ENCODE assay signal across 1 cellular context in the genomic region with DNA sequence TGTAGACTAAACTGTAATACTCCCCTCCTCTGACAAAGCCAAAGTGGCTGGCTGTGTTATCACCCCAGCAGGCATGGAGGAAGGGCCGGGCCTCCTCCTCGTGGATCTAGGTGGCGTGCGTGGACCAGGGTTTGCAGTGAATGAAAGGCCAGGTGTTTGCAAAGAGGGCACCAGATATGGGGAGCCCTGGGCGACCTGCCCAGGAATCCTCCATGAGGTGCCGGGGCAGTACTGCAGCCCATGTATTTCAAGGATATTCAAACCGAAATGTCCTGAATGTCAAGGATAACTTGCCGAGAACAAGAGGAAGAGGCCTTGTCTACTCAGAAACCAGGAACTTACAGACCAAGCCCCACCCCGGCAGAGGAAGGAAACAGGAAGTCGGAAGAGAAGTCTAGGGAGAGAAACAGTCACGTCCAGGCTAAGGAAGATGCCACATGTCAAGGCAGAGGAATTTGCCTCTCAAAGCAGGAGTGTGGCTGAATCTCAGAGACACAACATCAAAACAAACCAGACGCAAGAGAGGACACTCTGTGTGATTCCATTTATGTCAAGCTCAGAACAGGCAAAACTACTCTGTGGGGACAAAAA.
TF ChIP-seq lines count a peak whose summit lies in the region.

No MANE protein-coding gene starts in this region.

TF ChIP-seq in WTC11, 78 proteins besides CTCF, POLR2A, EP300 and RAD21 (continued from another document):
- TF ChIP-seq, protein P1, sequence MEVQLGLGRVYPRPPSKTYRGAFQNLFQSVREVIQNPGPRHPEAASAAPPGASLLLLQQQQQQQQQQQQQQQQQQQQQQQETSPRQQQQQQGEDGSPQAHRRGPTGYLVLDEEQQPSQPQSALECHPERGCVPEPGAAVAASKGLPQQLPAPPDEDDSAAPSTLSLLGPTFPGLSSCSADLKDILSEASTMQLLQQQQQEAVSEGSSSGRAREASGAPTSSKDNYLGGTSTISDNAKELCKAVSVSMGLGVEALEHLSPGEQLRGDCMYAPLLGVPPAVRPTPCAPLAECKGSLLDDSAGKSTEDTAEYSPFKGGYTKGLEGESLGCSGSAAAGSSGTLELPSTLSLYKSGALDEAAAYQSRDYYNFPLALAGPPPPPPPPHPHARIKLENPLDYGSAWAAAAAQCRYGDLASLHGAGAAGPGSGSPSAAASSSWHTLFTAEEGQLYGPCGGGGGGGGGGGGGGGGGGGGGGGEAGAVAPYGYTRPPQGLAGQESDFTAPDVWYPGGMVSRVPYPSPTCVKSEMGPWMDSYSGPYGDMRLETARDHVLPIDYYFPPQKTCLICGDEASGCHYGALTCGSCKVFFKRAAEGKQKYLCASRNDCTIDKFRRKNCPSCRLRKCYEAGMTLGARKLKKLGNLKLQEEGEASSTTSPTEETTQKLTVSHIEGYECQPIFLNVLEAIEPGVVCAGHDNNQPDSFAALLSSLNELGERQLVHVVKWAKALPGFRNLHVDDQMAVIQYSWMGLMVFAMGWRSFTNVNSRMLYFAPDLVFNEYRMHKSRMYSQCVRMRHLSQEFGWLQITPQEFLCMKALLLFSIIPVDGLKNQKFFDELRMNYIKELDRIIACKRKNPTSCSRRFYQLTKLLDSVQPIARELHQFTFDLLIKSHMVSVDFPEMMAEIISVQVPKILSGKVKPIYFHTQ (CRISPR knock-in tag; IDR thresholded peaks at IDR 0.05): no peak
- TF ChIP-seq ZBTB21 (CRISPR knock-in tag; IDR thresholded peaks at IDR 0.05; ENCODE audit: borderline replicate concordance): no peak
- no peak for TF ChIP-seq ZNF416 (CRISPR knock-in tag; IDR thresholded peaks at IDR 0.05)
- no peak for TF ChIP-seq GABPB1 (CRISPR knock-in tag; IDR thresholded peaks at IDR 0.05)
- TF ChIP-seq, protein P2, sequence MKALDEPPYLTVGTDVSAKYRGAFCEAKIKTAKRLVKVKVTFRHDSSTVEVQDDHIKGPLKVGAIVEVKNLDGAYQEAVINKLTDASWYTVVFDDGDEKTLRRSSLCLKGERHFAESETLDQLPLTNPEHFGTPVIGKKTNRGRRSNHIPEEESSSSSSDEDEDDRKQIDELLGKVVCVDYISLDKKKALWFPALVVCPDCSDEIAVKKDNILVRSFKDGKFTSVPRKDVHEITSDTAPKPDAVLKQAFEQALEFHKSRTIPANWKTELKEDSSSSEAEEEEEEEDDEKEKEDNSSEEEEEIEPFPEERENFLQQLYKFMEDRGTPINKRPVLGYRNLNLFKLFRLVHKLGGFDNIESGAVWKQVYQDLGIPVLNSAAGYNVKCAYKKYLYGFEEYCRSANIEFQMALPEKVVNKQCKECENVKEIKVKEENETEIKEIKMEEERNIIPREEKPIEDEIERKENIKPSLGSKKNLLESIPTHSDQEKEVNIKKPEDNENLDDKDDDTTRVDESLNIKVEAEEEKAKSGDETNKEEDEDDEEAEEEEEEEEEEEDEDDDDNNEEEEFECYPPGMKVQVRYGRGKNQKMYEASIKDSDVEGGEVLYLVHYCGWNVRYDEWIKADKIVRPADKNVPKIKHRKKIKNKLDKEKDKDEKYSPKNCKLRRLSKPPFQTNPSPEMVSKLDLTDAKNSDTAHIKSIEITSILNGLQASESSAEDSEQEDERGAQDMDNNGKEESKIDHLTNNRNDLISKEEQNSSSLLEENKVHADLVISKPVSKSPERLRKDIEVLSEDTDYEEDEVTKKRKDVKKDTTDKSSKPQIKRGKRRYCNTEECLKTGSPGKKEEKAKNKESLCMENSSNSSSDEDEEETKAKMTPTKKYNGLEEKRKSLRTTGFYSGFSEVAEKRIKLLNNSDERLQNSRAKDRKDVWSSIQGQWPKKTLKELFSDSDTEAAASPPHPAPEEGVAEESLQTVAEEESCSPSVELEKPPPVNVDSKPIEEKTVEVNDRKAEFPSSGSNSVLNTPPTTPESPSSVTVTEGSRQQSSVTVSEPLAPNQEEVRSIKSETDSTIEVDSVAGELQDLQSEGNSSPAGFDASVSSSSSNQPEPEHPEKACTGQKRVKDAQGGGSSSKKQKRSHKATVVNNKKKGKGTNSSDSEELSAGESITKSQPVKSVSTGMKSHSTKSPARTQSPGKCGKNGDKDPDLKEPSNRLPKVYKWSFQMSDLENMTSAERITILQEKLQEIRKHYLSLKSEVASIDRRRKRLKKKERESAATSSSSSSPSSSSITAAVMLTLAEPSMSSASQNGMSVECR (CRISPR knock-in tag; IDR thresholded peaks at IDR 0.05; ENCODE audit: borderline replicate concordance): no peak
- TF ChIP-seq ZNF317 (CRISPR knock-in tag; IDR thresholded peaks at IDR 0.05; ENCODE audit: borderline replicate concordance, low read depth): no peak
- no peak for TF ChIP-seq TEAD1 (CRISPR knock-in tag; IDR thresholded peaks at IDR 0.05)
- TF ChIP-seq, protein P3, sequence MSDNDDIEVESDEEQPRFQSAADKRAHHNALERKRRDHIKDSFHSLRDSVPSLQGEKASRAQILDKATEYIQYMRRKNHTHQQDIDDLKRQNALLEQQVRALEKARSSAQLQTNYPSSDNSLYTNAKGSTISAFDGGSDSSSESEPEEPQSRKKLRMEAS (CRISPR knock-in tag; IDR thresholded peaks at IDR 0.05): no peak
- no peak for TF ChIP-seq NR3C1 (CRISPR knock-in tag; conservative IDR thresholded peaks at IDR 0.05; ENCODE audit: low read depth)
- TF ChIP-seq ELF4 (CRISPR knock-in tag; IDR thresholded peaks at IDR 0.05; ENCODE audit: low read depth): no peak
